Comparison of ENCODE assay signal across 1 cellular context in the genomic region with DNA sequence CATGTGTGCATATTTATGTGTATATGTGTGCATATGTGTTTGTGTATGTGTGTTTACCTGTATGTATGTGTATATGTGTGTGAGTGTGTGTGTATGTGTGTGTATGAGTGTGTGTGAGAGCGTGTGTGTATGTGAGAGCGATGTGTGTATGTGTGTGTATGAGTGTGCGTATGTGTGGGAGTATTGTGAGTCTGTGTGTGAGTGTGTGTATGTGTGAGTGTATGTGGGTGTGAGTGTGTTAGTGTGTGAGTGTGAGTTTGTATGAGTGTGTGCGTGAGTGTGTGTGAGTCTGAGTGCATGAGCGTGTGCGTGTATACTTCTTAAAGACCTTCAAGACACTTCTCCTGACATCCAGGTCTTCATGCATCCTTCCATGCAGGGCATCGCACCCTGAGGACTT.
TF ChIP-seq lines count a peak whose summit lies in the region.

No MANE protein-coding gene starts in this region.

TF ChIP-seq in GM12878, 131 proteins besides CTCF, POLR2A, EP300 and RAD21:
- TF ChIP-seq NFIC (IDR thresholded peaks at IDR 0.05; ENCODE audit: low read depth, low read length) (peak; percentile 60; the same call in 1 of the 2 replicates), TCF3 (IDR thresholded peaks at IDR 0.05; ENCODE audit: borderline replicate concordance, insufficient read depth, low read depth, low read length) (no peak), STAT1 (conservative IDR thresholded peaks at IDR 0.05) (no peak), SMAD1 (IDR thresholded peaks at IDR 0.05; ENCODE audit: low read depth, partially characterized antibody) (no peak), HCFC1 (IDR thresholded peaks at IDR 0.05; ENCODE audit: low read length) (no peak), BCL11A (IDR thresholded peaks at IDR 0.05; ENCODE audit: low read depth, low read length) (no peak), LARP7 (IDR thresholded peaks at IDR 0.05) (no peak), GATAD2B (conservative IDR thresholded peaks at IDR 0.05; ENCODE audit: low read depth) (no peak), IKZF2 (IDR thresholded peaks at IDR 0.05) (no peak), RBBP5 (conservative IDR thresholded peaks at IDR 0.05) (no peak), CREB1 (IDR thresholded peaks at IDR 0.05; ENCODE audit: low read depth) (no peak), ZSCAN29 (IDR thresholded peaks at IDR 0.05) (no peak)
- TF ChIP-seq, protein P1, sequence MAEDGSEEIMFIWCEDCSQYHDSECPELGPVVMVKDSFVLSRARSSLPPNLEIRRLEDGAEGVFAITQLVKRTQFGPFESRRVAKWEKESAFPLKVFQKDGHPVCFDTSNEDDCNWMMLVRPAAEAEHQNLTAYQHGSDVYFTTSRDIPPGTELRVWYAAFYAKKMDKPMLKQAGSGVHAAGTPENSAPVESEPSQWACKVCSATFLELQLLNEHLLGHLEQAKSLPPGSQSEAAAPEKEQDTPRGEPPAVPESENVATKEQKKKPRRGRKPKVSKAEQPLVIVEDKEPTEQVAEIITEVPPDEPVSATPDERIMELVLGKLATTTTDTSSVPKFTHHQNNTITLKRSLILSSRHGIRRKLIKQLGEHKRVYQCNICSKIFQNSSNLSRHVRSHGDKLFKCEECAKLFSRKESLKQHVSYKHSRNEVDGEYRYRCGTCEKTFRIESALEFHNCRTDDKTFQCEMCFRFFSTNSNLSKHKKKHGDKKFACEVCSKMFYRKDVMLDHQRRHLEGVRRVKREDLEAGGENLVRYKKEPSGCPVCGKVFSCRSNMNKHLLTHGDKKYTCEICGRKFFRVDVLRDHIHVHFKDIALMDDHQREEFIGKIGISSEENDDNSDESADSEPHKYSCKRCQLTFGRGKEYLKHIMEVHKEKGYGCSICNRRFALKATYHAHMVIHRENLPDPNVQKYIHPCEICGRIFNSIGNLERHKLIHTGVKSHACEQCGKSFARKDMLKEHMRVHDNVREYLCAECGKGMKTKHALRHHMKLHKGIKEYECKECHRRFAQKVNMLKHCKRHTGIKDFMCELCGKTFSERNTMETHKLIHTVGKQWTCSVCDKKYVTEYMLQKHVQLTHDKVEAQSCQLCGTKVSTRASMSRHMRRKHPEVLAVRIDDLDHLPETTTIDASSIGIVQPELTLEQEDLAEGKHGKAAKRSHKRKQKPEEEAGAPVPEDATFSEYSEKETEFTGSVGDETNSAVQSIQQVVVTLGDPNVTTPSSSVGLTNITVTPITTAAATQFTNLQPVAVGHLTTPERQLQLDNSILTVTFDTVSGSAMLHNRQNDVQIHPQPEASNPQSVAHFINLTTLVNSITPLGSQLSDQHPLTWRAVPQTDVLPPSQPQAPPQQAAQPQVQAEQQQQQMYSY (CRISPR knock-in tag; IDR thresholded peaks at IDR 0.05): no peak
- TF ChIP-seq, protein P2, sequence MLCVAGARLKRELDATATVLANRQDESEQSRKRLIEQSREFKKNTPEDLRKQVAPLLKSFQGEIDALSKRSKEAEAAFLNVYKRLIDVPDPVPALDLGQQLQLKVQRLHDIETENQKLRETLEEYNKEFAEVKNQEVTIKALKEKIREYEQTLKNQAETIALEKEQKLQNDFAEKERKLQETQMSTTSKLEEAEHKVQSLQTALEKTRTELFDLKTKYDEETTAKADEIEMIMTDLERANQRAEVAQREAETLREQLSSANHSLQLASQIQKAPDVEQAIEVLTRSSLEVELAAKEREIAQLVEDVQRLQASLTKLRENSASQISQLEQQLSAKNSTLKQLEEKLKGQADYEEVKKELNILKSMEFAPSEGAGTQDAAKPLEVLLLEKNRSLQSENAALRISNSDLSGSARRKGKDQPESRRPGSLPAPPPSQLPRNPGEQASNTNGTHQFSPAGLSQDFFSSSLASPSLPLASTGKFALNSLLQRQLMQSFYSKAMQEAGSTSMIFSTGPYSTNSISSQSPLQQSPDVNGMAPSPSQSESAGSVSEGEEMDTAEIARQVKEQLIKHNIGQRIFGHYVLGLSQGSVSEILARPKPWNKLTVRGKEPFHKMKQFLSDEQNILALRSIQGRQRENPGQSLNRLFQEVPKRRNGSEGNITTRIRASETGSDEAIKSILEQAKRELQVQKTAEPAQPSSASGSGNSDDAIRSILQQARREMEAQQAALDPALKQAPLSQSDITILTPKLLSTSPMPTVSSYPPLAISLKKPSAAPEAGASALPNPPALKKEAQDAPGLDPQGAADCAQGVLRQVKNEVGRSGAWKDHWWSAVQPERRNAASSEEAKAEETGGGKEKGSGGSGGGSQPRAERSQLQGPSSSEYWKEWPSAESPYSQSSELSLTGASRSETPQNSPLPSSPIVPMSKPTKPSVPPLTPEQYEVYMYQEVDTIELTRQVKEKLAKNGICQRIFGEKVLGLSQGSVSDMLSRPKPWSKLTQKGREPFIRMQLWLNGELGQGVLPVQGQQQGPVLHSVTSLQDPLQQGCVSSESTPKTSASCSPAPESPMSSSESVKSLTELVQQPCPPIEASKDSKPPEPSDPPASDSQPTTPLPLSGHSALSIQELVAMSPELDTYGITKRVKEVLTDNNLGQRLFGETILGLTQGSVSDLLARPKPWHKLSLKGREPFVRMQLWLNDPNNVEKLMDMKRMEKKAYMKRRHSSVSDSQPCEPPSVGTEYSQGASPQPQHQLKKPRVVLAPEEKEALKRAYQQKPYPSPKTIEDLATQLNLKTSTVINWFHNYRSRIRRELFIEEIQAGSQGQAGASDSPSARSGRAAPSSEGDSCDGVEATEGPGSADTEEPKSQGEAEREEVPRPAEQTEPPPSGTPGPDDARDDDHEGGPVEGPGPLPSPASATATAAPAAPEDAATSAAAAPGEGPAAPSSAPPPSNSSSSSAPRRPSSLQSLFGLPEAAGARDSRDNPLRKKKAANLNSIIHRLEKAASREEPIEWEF (IDR thresholded peaks at IDR 0.05; ENCODE audit: insufficient replicate concordance, low read depth, low read length): no peak
- TF ChIP-seq, protein P3, sequence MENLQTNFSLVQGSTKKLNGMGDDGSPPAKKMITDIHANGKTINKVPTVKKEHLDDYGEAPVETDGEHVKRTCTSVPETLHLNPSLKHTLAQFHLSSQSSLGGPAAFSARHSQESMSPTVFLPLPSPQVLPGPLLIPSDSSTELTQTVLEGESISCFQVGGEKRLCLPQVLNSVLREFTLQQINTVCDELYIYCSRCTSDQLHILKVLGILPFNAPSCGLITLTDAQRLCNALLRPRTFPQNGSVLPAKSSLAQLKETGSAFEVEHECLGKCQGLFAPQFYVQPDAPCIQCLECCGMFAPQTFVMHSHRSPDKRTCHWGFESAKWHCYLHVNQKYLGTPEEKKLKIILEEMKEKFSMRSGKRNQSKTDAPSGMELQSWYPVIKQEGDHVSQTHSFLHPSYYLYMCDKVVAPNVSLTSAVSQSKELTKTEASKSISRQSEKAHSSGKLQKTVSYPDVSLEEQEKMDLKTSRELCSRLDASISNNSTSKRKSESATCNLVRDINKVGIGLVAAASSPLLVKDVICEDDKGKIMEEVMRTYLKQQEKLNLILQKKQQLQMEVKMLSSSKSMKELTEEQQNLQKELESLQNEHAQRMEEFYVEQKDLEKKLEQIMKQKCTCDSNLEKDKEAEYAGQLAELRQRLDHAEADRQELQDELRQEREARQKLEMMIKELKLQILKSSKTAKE (IDR thresholded peaks at IDR 0.05; ENCODE audit: low read depth, poor library complexity, severe bottlenecking): no peak
- TF ChIP-seq, protein P4, sequence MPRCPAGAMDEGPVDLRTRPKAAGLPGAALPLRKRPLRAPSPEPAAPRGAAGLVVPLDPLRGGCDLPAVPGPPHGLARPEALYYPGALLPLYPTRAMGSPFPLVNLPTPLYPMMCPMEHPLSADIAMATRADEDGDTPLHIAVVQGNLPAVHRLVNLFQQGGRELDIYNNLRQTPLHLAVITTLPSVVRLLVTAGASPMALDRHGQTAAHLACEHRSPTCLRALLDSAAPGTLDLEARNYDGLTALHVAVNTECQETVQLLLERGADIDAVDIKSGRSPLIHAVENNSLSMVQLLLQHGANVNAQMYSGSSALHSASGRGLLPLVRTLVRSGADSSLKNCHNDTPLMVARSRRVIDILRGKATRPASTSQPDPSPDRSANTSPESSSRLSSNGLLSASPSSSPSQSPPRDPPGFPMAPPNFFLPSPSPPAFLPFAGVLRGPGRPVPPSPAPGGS (IDR thresholded peaks at IDR 0.05; ENCODE audit: borderline replicate concordance, insufficient read depth, low read depth, low read length, poor library complexity, severe bottlenecking): peak; percentile 91
- TF ChIP-seq, protein P5, sequence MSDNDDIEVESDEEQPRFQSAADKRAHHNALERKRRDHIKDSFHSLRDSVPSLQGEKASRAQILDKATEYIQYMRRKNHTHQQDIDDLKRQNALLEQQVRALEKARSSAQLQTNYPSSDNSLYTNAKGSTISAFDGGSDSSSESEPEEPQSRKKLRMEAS (IDR thresholded peaks at IDR 0.05; ENCODE audit: low read depth, low read length): no peak
- TF ChIP-seq, protein P6, sequence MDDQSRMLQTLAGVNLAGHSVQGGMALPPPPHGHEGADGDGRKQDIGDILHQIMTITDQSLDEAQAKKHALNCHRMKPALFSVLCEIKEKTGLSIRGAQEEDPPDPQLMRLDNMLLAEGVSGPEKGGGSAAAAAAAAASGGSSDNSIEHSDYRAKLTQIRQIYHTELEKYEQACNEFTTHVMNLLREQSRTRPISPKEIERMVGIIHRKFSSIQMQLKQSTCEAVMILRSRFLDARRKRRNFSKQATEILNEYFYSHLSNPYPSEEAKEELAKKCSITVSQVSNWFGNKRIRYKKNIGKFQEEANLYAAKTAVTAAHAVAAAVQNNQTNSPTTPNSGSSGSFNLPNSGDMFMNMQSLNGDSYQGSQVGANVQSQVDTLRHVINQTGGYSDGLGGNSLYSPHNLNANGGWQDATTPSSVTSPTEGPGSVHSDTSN (IDR thresholded peaks at IDR 0.05; ENCODE audit: insufficient replicate concordance, low read depth, low read length): peak; percentile 27
- TF ChIP-seq, protein P7, sequence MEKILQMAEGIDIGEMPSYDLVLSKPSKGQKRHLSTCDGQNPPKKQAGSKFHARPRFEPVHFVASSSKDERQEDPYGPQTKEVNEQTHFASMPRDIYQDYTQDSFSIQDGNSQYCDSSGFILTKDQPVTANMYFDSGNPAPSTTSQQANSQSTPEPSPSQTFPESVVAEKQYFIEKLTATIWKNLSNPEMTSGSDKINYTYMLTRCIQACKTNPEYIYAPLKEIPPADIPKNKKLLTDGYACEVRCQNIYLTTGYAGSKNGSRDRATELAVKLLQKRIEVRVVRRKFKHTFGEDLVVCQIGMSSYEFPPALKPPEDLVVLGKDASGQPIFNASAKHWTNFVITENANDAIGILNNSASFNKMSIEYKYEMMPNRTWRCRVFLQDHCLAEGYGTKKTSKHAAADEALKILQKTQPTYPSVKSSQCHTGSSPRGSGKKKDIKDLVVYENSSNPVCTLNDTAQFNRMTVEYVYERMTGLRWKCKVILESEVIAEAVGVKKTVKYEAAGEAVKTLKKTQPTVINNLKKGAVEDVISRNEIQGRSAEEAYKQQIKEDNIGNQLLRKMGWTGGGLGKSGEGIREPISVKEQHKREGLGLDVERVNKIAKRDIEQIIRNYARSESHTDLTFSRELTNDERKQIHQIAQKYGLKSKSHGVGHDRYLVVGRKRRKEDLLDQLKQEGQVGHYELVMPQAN (conservative IDR thresholded peaks at IDR 0.05): no peak
- TF ChIP-seq, protein P8, sequence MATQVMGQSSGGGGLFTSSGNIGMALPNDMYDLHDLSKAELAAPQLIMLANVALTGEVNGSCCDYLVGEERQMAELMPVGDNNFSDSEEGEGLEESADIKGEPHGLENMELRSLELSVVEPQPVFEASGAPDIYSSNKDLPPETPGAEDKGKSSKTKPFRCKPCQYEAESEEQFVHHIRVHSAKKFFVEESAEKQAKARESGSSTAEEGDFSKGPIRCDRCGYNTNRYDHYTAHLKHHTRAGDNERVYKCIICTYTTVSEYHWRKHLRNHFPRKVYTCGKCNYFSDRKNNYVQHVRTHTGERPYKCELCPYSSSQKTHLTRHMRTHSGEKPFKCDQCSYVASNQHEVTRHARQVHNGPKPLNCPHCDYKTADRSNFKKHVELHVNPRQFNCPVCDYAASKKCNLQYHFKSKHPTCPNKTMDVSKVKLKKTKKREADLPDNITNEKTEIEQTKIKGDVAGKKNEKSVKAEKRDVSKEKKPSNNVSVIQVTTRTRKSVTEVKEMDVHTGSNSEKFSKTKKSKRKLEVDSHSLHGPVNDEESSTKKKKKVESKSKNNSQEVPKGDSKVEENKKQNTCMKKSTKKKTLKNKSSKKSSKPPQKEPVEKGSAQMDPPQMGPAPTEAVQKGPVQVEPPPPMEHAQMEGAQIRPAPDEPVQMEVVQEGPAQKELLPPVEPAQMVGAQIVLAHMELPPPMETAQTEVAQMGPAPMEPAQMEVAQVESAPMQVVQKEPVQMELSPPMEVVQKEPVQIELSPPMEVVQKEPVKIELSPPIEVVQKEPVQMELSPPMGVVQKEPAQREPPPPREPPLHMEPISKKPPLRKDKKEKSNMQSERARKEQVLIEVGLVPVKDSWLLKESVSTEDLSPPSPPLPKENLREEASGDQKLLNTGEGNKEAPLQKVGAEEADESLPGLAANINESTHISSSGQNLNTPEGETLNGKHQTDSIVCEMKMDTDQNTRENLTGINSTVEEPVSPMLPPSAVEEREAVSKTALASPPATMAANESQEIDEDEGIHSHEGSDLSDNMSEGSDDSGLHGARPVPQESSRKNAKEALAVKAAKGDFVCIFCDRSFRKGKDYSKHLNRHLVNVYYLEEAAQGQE (IDR thresholded peaks at IDR 0.05; ENCODE audit: low read depth, low read length): no peak
